ENCODE assay signal across 9 cellular contexts in genomic region chr22:46373838-46374662, GRCh38. TPM values are rescaled to one million over a fixed set of nuclear protein-coding genes. Genes with fewer than 3 reads are reported as not detected.
DNase-seq lines count a peak whose midpoint lies in the region; TF ChIP-seq lines count a peak whose summit lies in the region.
"Had no signal": no experiment of that assay in that cellular context is flagged by ENCODE, and none has a peak within 500 bp of the region (broad histone marks: within the 10 kb centered on the region; RNA-seq: fewer than 3 reads in every experiment).

No MANE protein-coding gene starts in this region.

- H3K4me2 ChIP-seq in PC-9, result peak overlapping the region; percentile 66

- H4K20me1 ChIP-seq in PC-9 (ENCODE audit: insufficient read depth), result no peaks in the 10 kb centered on the region

- H2AFZ ChIP-seq in PC-9, result no peak overlapping the region

- peaks cover 10% of the 10 kb centered on the region; the same call in 1 of the 2 replicates for H3K79me2 ChIP-seq in PC-9 (ENCODE audit: low read depth)

- no peaks in the 10 kb centered on the region for H3K9me2 ChIP-seq in PC-9 (ENCODE audit: insufficient read depth)

- peaks cover 50% of the 10 kb centered on the region for H3K4me1 ChIP-seq in PC-9 (replicated peaks; ENCODE audit: insufficient read depth)
- H3K4me1 ChIP-seq in left ventricle myocardium inferior, result peaks cover 12% of the 10 kb centered on the region

- DNase-seq in NCI-H2196 (lab: John Stamatoyannopoulos, UW; ENCODE audit: unreplicated experiment) (peak; percentile 6), NCI-H2196 treated with DMSO at 0.1 percent for 48 hours (lab: John Stamatoyannopoulos, UW; ENCODE audit: unreplicated experiment) (no peak), PC-9 (peak in 1 of 2 experiments; percentile 72), left ventricle myocardium inferior (no peak), COR-L47 (lab: John Stamatoyannopoulos, UW) (no peak), NCI-H1417 treated with DMSO at 0.1 percent for 48 hours (lab: John Stamatoyannopoulos, UW) (no peak)
- peak; percentile 35 for DNase-seq in central memory CD4-positive, alpha-beta T cell
- DNase-seq in stimulated activated CD8-positive, alpha-beta memory T cell treated with anti-CD3 and anti-CD28 coated beads, Interleukin-4, amount 100 ng/mL, for 48 hours, result peak; percentile 47

- no peak for TF ChIP-seq CTCF in PC-9 (conservative IDR thresholded peaks at IDR 0.05)
- no peak for TF ChIP-seq CTCF in left ventricle myocardium inferior (IDR thresholded peaks at IDR 0.05; ENCODE audit: borderline replicate concordance)

- H3K4me3 ChIP-seq in PC-9, result peak overlapping the region; percentile 35; the same call in 1 of the 2 replicates
- H3K4me3 ChIP-seq in left ventricle myocardium inferior, result no peak overlapping the region
- H3K4me3 ChIP-seq: thoracic aorta had no signal

- peak overlapping the region; percentile 61 for H3K27ac ChIP-seq in PC-9
- no peak overlapping the region for H3K27ac ChIP-seq in left ventricle myocardium inferior (replicated peaks)
- H3K27ac ChIP-seq: thoracic aorta had no signal

- intact Hi-C loops in PC-9 (cut with micrococcal nuclease; ENCODE audit: unreplicated experiment), result no loop called here
- intact Hi-C loops in left ventricle myocardium inferior (cut with micrococcal nuclease), result no loop called here

- no TSS peak for BruUV-seq in PC-9 (replicated peaks; lab: Mats Ljungman, UMichigan)

- CTCF ChIA-PET in PC-9 (lab: Charles Lee), result no interaction called here

- H3K36me3 ChIP-seq in PC-9 (ENCODE audit: low read depth) (peaks cover 10% of the 10 kb centered on the region), left ventricle myocardium inferior (no peaks in the 10 kb centered on the region)
- H3K36me3 ChIP-seq: thoracic aorta had no signal

- no peaks in the 10 kb centered on the region for H3K27me3 ChIP-seq in PC-9 (ENCODE audit: insufficient read depth, low read depth)
- H3K27me3 ChIP-seq in left ventricle myocardium inferior (ENCODE audit: low read depth), result no peaks in the 10 kb centered on the region

- H3F3A ChIP-seq in PC-9 (ENCODE audit: insufficient read depth, low read depth), result peaks cover 30% of the 10 kb centered on the region

- H3K9me3 ChIP-seq in PC-9 (ENCODE audit: insufficient read depth, low read depth) (no peaks in the 10 kb centered on the region), left ventricle myocardium inferior (replicated peaks) (peaks cover 13% of the 10 kb centered on the region)

- POLR2A ChIA-PET in PC-9 (lab: Charles Lee; ENCODE audit: unreplicated experiment), result interaction anchor here (0.7 kb wide), 1 partner anchor 154 kb away, joined by 17 read pairs; no protein-coding TSS in a partner anchor

RNA-seq across cellular contexts. Expression of gene TRMU, which starts 38.5 kb away (rescaled TPM):
- 51.5 and 58.2 TPM in 2 replicates for total RNA-seq in PC-9 (2021)
- total RNA-seq in left ventricle myocardium inferior, result 42.0 TPM

Comparison
In these comparisons a context has a peak if more than half of its experiments do, and no peak if none do; other contexts are left out.
1. DNase-seq: peak in NCI-H2196 (single experiment), central memory CD4-positive, alpha-beta T cell (single experiment) and stimulated activated CD8-positive, alpha-beta memory T cell treated with anti-CD3 and anti-CD28 coated beads, Interleukin-4, amount 100 ng/mL, for 48 hours (single experiment); none in NCI-H2196 treated with DMSO at 0.1 percent for 48 hours (single experiment), left ventricle myocardium inferior (single experiment), COR-L47 (single experiment) and NCI-H1417 treated with DMSO at 0.1 percent for 48 hours (single experiment).